Comparison of ENCODE assay signal across 1 cellular context in the genomic region with DNA sequence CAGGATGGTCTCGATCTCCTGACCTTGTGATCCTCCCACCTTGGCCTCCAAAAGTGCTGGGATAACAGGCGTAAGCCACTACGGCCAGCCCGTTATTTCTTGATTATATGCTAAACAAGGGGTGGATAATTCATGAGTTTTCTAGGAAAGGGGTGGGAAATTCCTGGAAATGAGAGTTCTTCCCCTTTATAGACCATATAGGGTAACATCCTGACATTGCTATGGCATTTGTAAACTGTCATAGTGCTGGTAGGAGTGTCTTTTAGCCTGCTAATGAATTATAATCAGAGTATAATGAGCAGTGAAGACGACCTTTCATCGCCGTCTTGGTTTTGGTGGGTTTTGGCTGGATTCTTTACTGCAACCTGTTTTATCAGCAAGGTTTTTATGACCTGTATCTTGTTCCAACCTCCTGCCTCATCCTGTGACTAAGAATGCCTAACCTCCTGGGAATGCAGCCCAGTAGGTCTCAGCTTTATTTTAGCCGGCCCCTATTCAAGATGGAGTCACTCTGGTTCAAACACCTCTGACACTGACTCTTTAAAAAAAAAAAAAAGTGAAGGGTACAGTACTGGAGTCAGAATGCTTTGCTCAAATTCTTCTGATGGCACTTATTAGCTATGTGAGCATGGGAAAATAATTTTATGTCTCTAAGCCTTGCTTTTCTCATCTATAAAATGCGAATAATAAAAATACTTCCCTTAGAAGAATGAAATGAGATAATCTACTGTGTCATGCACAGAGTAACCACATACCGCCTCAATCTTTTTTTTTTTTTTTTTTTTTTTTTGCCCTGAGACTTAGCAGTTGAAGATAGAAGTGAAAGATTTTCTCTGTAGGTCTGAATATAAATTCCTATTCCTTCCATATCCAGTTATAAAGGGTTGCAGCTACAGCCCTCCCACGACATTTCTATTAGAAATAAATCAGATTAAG.
TF ChIP-seq lines count a peak whose summit lies in the region.

No MANE protein-coding gene starts in this region.

TF ChIP-seq in K562, 482 proteins besides CTCF, POLR2A, EP300 and RAD21 (continued from another document):
- TF ChIP-seq, protein P1, sequence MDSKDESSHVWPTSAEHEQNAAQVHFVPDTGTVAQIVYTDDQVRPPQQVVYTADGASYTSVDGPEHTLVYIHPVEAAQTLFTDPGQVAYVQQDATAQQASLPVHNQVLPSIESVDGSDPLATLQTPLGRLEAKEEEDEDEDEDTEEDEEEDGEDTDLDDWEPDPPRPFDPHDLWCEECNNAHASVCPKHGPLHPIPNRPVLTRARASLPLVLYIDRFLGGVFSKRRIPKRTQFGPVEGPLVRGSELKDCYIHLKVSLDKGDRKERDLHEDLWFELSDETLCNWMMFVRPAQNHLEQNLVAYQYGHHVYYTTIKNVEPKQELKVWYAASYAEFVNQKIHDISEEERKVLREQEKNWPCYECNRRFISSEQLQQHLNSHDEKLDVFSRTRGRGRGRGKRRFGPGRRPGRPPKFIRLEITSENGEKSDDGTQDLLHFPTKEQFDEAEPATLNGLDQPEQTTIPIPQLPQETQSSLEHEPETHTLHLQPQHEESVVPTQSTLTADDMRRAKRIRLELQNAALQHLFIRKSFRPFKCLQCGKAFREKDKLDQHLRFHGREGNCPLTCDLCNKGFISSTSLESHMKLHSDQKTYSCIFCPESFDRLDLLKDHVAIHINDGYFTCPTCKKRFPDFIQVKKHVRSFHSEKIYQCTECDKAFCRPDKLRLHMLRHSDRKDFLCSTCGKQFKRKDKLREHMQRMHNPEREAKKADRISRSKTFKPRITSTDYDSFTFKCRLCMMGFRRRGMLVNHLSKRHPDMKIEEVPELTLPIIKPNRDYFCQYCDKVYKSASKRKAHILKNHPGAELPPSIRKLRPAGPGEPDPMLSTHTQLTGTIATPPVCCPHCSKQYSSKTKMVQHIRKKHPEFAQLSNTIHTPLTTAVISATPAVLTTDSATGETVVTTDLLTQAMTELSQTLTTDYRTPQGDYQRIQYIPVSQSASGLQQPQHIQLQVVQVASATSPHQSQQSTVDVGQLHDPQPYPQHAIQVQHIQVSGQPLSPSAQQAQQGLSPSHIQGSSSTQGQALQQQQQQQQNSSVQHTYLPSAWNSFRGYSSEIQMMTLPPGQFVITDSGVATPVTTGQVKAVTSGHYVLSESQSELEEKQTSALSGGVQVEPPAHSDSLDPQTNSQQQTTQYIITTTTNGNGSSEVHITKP (IDR thresholded peaks at IDR 0.05; ENCODE audit: partially characterized antibody): no peak
- TF ChIP-seq RHOXF2B (CRISPR knock-in tag; conservative IDR thresholded peaks at IDR 0.05) (peak; percentile 95), HSF4 (CRISPR knock-in tag; IDR thresholded peaks at IDR 0.05; ENCODE audit: borderline replicate concordance) (peak; percentile 92), SREBF1 (IDR thresholded peaks at IDR 0.05; ENCODE audit: borderline replicate concordance, low read depth, low read length) (no peak), ETV5 (CRISPR knock-in tag; IDR thresholded peaks at IDR 0.05; ENCODE audit: low read depth) (no peak), NCOR1 (IDR thresholded peaks at IDR 0.05) (no peak), BHLHE40 (IDR thresholded peaks at IDR 0.05; ENCODE audit: low read length) (no peak)
- TF ChIP-seq, protein P2, sequence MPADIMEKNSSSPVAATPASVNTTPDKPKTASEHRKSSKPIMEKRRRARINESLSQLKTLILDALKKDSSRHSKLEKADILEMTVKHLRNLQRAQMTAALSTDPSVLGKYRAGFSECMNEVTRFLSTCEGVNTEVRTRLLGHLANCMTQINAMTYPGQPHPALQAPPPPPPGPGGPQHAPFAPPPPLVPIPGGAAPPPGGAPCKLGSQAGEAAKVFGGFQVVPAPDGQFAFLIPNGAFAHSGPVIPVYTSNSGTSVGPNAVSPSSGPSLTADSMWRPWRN (IDR thresholded peaks at IDR 0.05; ENCODE audit: low read depth): no peak
- TF ChIP-seq, protein P3, sequence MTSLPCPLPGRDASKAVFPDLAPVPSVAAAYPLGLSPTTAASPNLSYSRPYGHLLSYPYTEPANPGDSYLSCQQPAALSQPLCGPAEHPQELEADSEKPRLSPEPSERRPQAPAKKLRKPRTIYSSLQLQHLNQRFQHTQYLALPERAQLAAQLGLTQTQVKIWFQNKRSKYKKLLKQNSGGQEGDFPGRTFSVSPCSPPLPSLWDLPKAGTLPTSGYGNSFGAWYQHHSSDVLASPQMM (CRISPR knock-in tag; IDR thresholded peaks at IDR 0.05): no peak
